In genomic region chr7:92115821-92116220, GRCh38 we compare ENCODE assay signal across 25 cellular contexts. TPM values are rescaled to one million over a fixed set of nuclear protein-coding genes. Genes with fewer than 3 reads are reported as not detected.
DNase-seq lines count a peak whose midpoint lies in the region; ATAC-seq and TF ChIP-seq lines count a peak whose summit lies in the region.
"Had no signal": no experiment of that assay in that cellular context is flagged by ENCODE, and none has a peak within 500 bp of the region (broad histone marks: within the 10 kb centered on the region; RNA-seq: fewer than 3 reads in every experiment).

No MANE protein-coding gene starts in this region.

- POLR2A ChIA-PET in Caco-2 (lab: Charles Lee) = no interaction called here

- H3K9me3 ChIP-seq in Caco-2 (no peaks in the 10 kb centered on the region), right atrium auricular region (no peaks in the 10 kb centered on the region)
- H3K9me3 ChIP-seq: BLaER1, HAP-1 had no signal

- TF ChIP-seq CTCF in progenitor cell of endocrine pancreas (IDR thresholded peaks at IDR 0.05; ENCODE audit: unreplicated experiment) (no peak), Caco-2 (IDR thresholded peaks at IDR 0.05; ENCODE audit: insufficient read depth in 1 of 2, low read depth in 1 of 2, low read length in 1 of 2, severe bottlenecking in 1 of 2, unreplicated experiment in 1 of 2) (no peak), right atrium auricular region (IDR thresholded peaks at IDR 0.05) (no peak)

- H3K9me3 Mint-ChIP-seq in progenitor cell of endocrine pancreas (ENCODE audit: low read depth) = no peaks in the 10 kb centered on the region
- H3K9me3 Mint-ChIP-seq in Caco-2 (ENCODE audit: unreplicated experiment) = no peaks in the 10 kb centered on the region
- H3K9me3 Mint-ChIP-seq: CD4-positive, CD25-positive, alpha-beta regulatory T cell; HFFc6; IgD-negative memory B cell had no signal

- H3K4me3 Mint-ChIP-seq in progenitor cell of endocrine pancreas (ENCODE audit: low read depth) (no peak overlapping the region), Caco-2 (ENCODE audit: unreplicated experiment) (no peak overlapping the region)
- H3K4me3 Mint-ChIP-seq: CD4-positive, CD25-positive, alpha-beta regulatory T cell; HFFc6; IgD-negative memory B cell had no signal

- H3K27ac Mint-ChIP-seq in progenitor cell of endocrine pancreas (peak overlapping the region; percentile 70), Caco-2 (ENCODE audit: unreplicated experiment) (no peak overlapping the region)
- H3K27ac Mint-ChIP-seq: CD4-positive, CD25-positive, alpha-beta regulatory T cell; HFFc6; IgD-negative memory B cell had no signal

- CTCF ChIA-PET in Caco-2 (lab: Charles Lee) = no interaction called here

- H3K27me3 ChIP-seq in Caco-2 (replicated peaks; ENCODE audit: control insufficient read depth, insufficient read depth, low read length) = no peaks in the 10 kb centered on the region
- no peaks in the 10 kb centered on the region for H3K27me3 ChIP-seq in right atrium auricular region
- H3K27me3 ChIP-seq: BLaER1 had no signal

- no peaks in the 10 kb centered on the region for H3K36me3 ChIP-seq in Caco-2 (ENCODE audit: control insufficient read depth, insufficient read depth, low read length)
- peaks cover 28% of the 10 kb centered on the region for H3K36me3 ChIP-seq in right atrium auricular region

- H3K4me1 ChIP-seq in Caco-2 (no peaks in the 10 kb centered on the region), right atrium auricular region (no peaks in the 10 kb centered on the region)

- H3K27me3 Mint-ChIP-seq in progenitor cell of endocrine pancreas = no peaks in the 10 kb centered on the region
- no peaks in the 10 kb centered on the region for H3K27me3 Mint-ChIP-seq in Caco-2 (ENCODE audit: insufficient read depth, unreplicated experiment)
- H3K27me3 Mint-ChIP-seq: CD4-positive, CD25-positive, alpha-beta regulatory T cell; IgD-negative memory B cell had no signal

- no peak overlapping the region for H3K4me3 ChIP-seq in Caco-2 (ENCODE audit: low read depth, low read length)
- no peak overlapping the region for H3K4me3 ChIP-seq in right atrium auricular region
- H3K4me3 ChIP-seq: BLaER1, HAP-1 had no signal

- no peak overlapping the region for H3K27ac ChIP-seq in right atrium auricular region
- H3K27ac ChIP-seq: BLaER1, KMS-11, RWPE1 had no signal

- intact Hi-C loops in Caco-2 (cut with micrococcal nuclease; ENCODE audit: unreplicated experiment) = no loop called here

- peak; percentile 14 for DNase-seq in NCI-H748 (lab: John Stamatoyannopoulos, UW; ENCODE audit: unreplicated experiment)
- DNase-seq in NCI-H748 treated with DMSO at 0.1 percent for 48 hours (lab: John Stamatoyannopoulos, UW) = no peak
- DNase-seq in NCI-H2171 treated with DMSO at 0.1 percent for 48 hours (lab: John Stamatoyannopoulos, UW) = peak; percentile 71
- peak; percentile 59 for DNase-seq in cerebellar cortex (ENCODE audit: low spot score)
- DNase-seq in progenitor cell of endocrine pancreas (ENCODE audit: low spot score, unreplicated experiment) = no peak
- no peak for DNase-seq in Caco-2
- no peak for DNase-seq in right atrium auricular region (ENCODE audit: low spot score)
- DNase-seq: CD4-positive, CD25-positive, alpha-beta regulatory T cell; COR-L47; GOT3; HFFc6; NCI-H1048; NCI-H1694; NCI-H2029 treated with DMSO at 0.1 percent for 48 hours; NCI-H226; NCI-H510A; SHP77 treated with DMSO at 0.1 percent for 48 hours; T-helper 1 cell had no signal

- H3K4me1 Mint-ChIP-seq in progenitor cell of endocrine pancreas (ENCODE audit: low read depth) = peaks cover 3% of the 10 kb centered on the region
- H3K4me1 Mint-ChIP-seq in Caco-2 (ENCODE audit: low read depth, unreplicated experiment) = peaks cover 10% of the 10 kb centered on the region

- H3K36me3 Mint-ChIP-seq in progenitor cell of endocrine pancreas (ENCODE audit: insufficient read depth) (peaks cover 29% of the 10 kb centered on the region), Caco-2 (ENCODE audit: insufficient read depth, unreplicated experiment) (peaks cover 86% of the 10 kb centered on the region)

- no TSS peak for BruUV-seq in Caco-2 (replicated peaks; lab: Mats Ljungman, UMichigan)

- no peak for ATAC-seq in GM19395 (IDR thresholded peaks at IDR 0.05; ENCODE audit: unreplicated experiment)
- ATAC-seq: Panc1 had no signal

RNA-seq across cellular contexts. Expression of gene CYP51A1, which starts 18.5 kb away (rescaled TPM):
- total RNA-seq in progenitor cell of endocrine pancreas (79.8 and 89.8 TPM in 2 replicates), Caco-2 (2022) (151 and 153 TPM in 2 replicates), right atrium auricular region (10 to 100 TPM; 23.0 to 31.2 TPM)

Comparison
In these comparisons a context has a peak if more than half of its experiments do, and no peak if none do; other contexts are left out.
1. DNase-seq: peak in NCI-H748 (single experiment), NCI-H2171 treated with DMSO at 0.1 percent for 48 hours (single experiment) and cerebellar cortex (single experiment); none in NCI-H748 treated with DMSO at 0.1 percent for 48 hours (single experiment), progenitor cell of endocrine pancreas (single experiment), Caco-2 (0 of 2) and right atrium auricular region (single experiment).